Comparison of ENCODE assay signal across 19 cellular contexts in the genomic region with DNA sequence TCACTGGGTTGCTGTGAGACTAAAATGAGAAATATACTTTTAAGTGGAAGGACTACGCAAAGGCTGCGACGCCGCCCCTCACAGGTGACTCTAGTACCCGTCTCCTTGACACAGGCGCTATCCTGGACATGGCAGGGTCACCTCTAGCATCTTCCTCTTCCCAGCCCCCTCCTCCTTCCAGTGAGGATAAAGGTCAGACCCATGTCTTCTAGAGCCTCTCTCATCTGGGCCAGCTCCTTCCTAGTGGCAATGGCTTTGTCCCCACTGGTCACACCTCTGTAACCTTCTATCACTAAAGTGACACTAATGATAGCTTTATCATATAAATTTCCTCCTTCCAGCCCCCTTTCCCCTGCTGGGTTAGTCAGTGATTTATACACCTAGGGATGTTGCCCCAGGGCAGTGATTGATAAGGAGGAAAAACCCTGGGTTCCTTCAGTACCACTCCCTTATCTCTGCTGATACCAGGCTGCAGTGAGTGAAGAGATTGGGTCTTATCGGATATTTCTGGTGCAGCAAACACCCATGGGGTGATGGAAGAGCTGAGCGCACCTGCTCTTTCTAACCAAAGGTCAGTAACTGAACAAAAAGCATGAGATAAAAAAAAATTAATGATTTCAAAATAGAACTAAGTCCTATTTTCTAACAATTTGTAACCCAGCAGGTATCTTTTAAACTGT.
DNase-seq lines count a peak whose midpoint lies in the region; ATAC-seq and TF ChIP-seq lines count a peak whose summit lies in the region.
"Had no signal": no experiment of that assay in that cellular context is flagged by ENCODE, and none has a peak within 500 bp of the region (broad histone marks: within the 10 kb centered on the region; RNA-seq: fewer than 3 reads in every experiment).

No MANE protein-coding gene starts in this region.

- no peak overlapping the region for H3K4me2 ChIP-seq in neuronal stem cell (ENCODE audit: insufficient read depth, low read length, poor library complexity, severe bottlenecking)
- H3K4me2 ChIP-seq: SK-N-SH had no signal

- no peaks in the 10 kb centered on the region for H3K4me1 Mint-ChIP-seq in central memory CD8-positive, alpha-beta T cell
- H3K4me1 Mint-ChIP-seq in stimulated activated effector memory CD8-positive, alpha-beta T cell treated with anti-CD3 and anti-CD28 coated beads, Interleukin-12 subunit alpha, Interleukin-12 subunit beta, amount 100 ng/mL, for 72 hours: no peaks in the 10 kb centered on the region

- no peaks in the 10 kb centered on the region for H3K9me3 ChIP-seq in neuronal stem cell (replicated peaks in 1 of 2; ENCODE audit: control insufficient read depth in 2 of 2, insufficient read depth in 1 of 2, low read depth in 1 of 2, low read length in 2 of 2)
- H3K9me3 ChIP-seq in WERI-Rb-1 (ENCODE audit: severe bottlenecking): no peaks in the 10 kb centered on the region
- H3K9me3 ChIP-seq: SK-N-SH had no signal

- WGBS in neuronal stem cell (ENCODE audit: extremely low coverage in 2 of 2, insufficient read length in 2 of 2, insufficient replicate concordance in 1 of 2), 2 donors: no CpG with 5 or more reads among the region's 8 CpGs

- ATAC-seq in central memory CD8-positive, alpha-beta T cell (replicated peaks; ENCODE audit: extremely low read depth, poor library complexity, severe bottlenecking): no peak
- ATAC-seq in left lobe of liver (peak; percentile 22), GM18511 (IDR thresholded peaks at IDR 0.05; ENCODE audit: unreplicated experiment) (no peak), GM18873 (IDR thresholded peaks at IDR 0.05; ENCODE audit: low FRiP score, unreplicated experiment) (no peak)
- no peak for ATAC-seq in stimulated activated effector memory CD8-positive, alpha-beta T cell treated with anti-CD3 and anti-CD28 coated beads, Interleukin-12 subunit alpha, Interleukin-12 subunit beta, amount 100 ng/mL, for 72 hours

- no peaks in the 10 kb centered on the region for H3K9me3 Mint-ChIP-seq in central memory CD8-positive, alpha-beta T cell
- no peaks in the 10 kb centered on the region for H3K9me3 Mint-ChIP-seq in stimulated activated effector memory CD8-positive, alpha-beta T cell treated with anti-CD3 and anti-CD28 coated beads, Interleukin-12 subunit alpha, Interleukin-12 subunit beta, amount 100 ng/mL, for 72 hours

- peak overlapping the region; percentile 9 for H3K27ac Mint-ChIP-seq in central memory CD8-positive, alpha-beta T cell (ENCODE audit: low read depth)
- no peak overlapping the region for H3K27ac Mint-ChIP-seq in stimulated activated effector memory CD8-positive, alpha-beta T cell treated with anti-CD3 and anti-CD28 coated beads, Interleukin-12 subunit alpha, Interleukin-12 subunit beta, amount 100 ng/mL, for 72 hours

- H3K4me3 Mint-ChIP-seq in central memory CD8-positive, alpha-beta T cell: no peak overlapping the region
- no peak overlapping the region for H3K4me3 Mint-ChIP-seq in stimulated activated effector memory CD8-positive, alpha-beta T cell treated with anti-CD3 and anti-CD28 coated beads, Interleukin-12 subunit alpha, Interleukin-12 subunit beta, amount 100 ng/mL, for 72 hours

- H3K9ac ChIP-seq in neuronal stem cell (ENCODE audit: low read depth, low read length, poor library complexity): no peak overlapping the region
- H3K9ac ChIP-seq: GM23248, SK-N-SH had no signal

- no peaks in the 10 kb centered on the region for H3K27me3 ChIP-seq in neuronal stem cell (ENCODE audit: control insufficient read depth in 3 of 3, insufficient read depth in 3 of 3, low read depth in 1 of 3, low read length in 3 of 3)
- H3K27me3 ChIP-seq in WERI-Rb-1 (ENCODE audit: insufficient read depth, low read depth, severe bottlenecking): no peaks in the 10 kb centered on the region

- H3K14ac ChIP-seq in neuronal stem cell (ENCODE audit: low read length): no peak overlapping the region

- peak overlapping the region; percentile 81 for H2BK15ac ChIP-seq in neuronal stem cell (ENCODE audit: low read length)

- no peak overlapping the region for H4K8ac ChIP-seq in neuronal stem cell (ENCODE audit: low read depth, low read length)

- H3K4me3 ChIP-seq in neuronal stem cell (ENCODE audit: low read length in 2 of 2) (no peak overlapping the region), WERI-Rb-1 (ENCODE audit: low read depth, low read length) (no peak overlapping the region)
- H3K4me3 ChIP-seq: GM23248 had no signal

- H2AFZ ChIP-seq in neuronal stem cell (ENCODE audit: low read length): no peak overlapping the region
- H2AFZ ChIP-seq: GM23248 had no signal

- H3K27ac ChIP-seq in neuronal stem cell (replicated peaks; ENCODE audit: low read length) (no peak overlapping the region), WERI-Rb-1 (no peak overlapping the region)
- H3K27ac ChIP-seq: GM23248 had no signal

- no peak for DNase-seq in central memory CD8-positive, alpha-beta T cell (ENCODE audit: low spot score in 2 of 2)
- DNase-seq in left lobe of liver (ENCODE audit: low spot score) (peak; percentile 36), neuronal stem cell (ENCODE audit: low spot score) (no peak), WERI-Rb-1 (no peak)
- DNase-seq in stimulated activated effector memory CD8-positive, alpha-beta T cell treated with anti-CD3 and anti-CD28 coated beads, Interleukin-12 subunit alpha, Interleukin-12 subunit beta, amount 100 ng/mL, for 72 hours (ENCODE audit: low spot score in 2 of 2): no peak
- DNase-seq: ACHN, C1 segment of cervical spinal cord, GM23248, HCEC 1CT, NCI-H1092 treated with DMSO at 0.1 percent for 48 hours, NCI-H1694 treated with DMSO at 0.1 percent for 48 hours, NCI-H2107, NCI-H226, NCI-H524, RPMI8226, SHP77 treated with DMSO at 0.1 percent for 48 hours, SK-N-SH had no signal

- TF ChIP-seq CTCF in WERI-Rb-1 (IDR thresholded peaks at IDR 0.05; ENCODE audit: low read depth, low read length): no peak

- H3K36me3 Mint-ChIP-seq in central memory CD8-positive, alpha-beta T cell (ENCODE audit: insufficient read depth): peaks cover 7% of the 10 kb centered on the region
- peaks cover 11% of the 10 kb centered on the region for H3K36me3 Mint-ChIP-seq in stimulated activated effector memory CD8-positive, alpha-beta T cell treated with anti-CD3 and anti-CD28 coated beads, Interleukin-12 subunit alpha, Interleukin-12 subunit beta, amount 100 ng/mL, for 72 hours

- H3K4me1 ChIP-seq in neuronal stem cell (ENCODE audit: control insufficient read depth in 2 of 2, insufficient read depth in 1 of 2, low read depth in 1 of 2, low read length in 2 of 2): peaks cover 9 to 14% of the 10 kb centered on the region in 2 donors

- H4K91ac ChIP-seq in neuronal stem cell (ENCODE audit: low read depth, low read length, poor library complexity): no peak overlapping the region

- no peaks in the 10 kb centered on the region for H3K79me1 ChIP-seq in neuronal stem cell (ENCODE audit: low read depth, low read length)

- H3K23ac ChIP-seq in neuronal stem cell (ENCODE audit: low read depth, low read length, poor library complexity): no peak overlapping the region

- H3K18ac ChIP-seq in neuronal stem cell (ENCODE audit: low read length): peak overlapping the region; percentile 68

- H2BK120ac ChIP-seq in neuronal stem cell (ENCODE audit: low read depth, low read length): no peak overlapping the region

- peaks cover 0 to 2% of the 10 kb centered on the region in 2 donors for H3K36me3 ChIP-seq in neuronal stem cell (replicated peaks in 1 of 2; ENCODE audit: control insufficient read depth in 2 of 2, insufficient read depth in 2 of 2, low read length in 2 of 2)
- H3K36me3 ChIP-seq in WERI-Rb-1: no peaks in the 10 kb centered on the region; the same call in 1 of the 2 replicates

- H3K4ac ChIP-seq in neuronal stem cell (ENCODE audit: low read length): no peak overlapping the region

- H2BK5ac ChIP-seq in neuronal stem cell (ENCODE audit: low read length): peak overlapping the region; percentile 33

- H2BK12ac ChIP-seq in neuronal stem cell (ENCODE audit: low read length): no peak overlapping the region

- H3K27me3 Mint-ChIP-seq in central memory CD8-positive, alpha-beta T cell: no peaks in the 10 kb centered on the region

- no peak overlapping the region for H2AK5ac ChIP-seq in neuronal stem cell (ENCODE audit: low read depth, low read length)
